Comparison of ENCODE assay signal across 8 cellular contexts in genomic region chr7:104208421-104208780, GRCh38. TPM values are rescaled to one million over a fixed set of nuclear protein-coding genes. Genes with fewer than 3 reads are reported as not detected.
A peak's percentile ranks its signal among the peaks of the same experiment; 100 is the strongest.
DNase-seq lines count a peak whose midpoint lies in the region; ATAC-seq and TF ChIP-seq lines count a peak whose summit lies in the region.

No MANE protein-coding gene starts in this region.

- peak overlapping the region; percentile 86 for H2AFZ ChIP-seq in DND-41 (ENCODE audit: low read depth, low read length)

- H3K36me3 ChIP-seq in DND-41 (ENCODE audit: insufficient read depth, low read length): peaks cover 9% of the 10 kb centered on the region
- peaks cover 14% of the 10 kb centered on the region for H3K36me3 ChIP-seq in RWPE2 (ENCODE audit: low read depth)
- H3K36me3 ChIP-seq in esophagus muscularis mucosa: peaks cover 3 to 8% (median 5%) of the 10 kb centered on the region in 4 donors
- no peaks in the 10 kb centered on the region for H3K36me3 ChIP-seq in ovary

- TF ChIP-seq POLR2A in esophagus muscularis mucosa (IDR thresholded peaks at IDR 0.05; ENCODE audit: low read depth) (no peak), ovary (IDR thresholded peaks at IDR 0.05) (no peak)

- peaks cover 5% of the 10 kb centered on the region for H3K9me3 ChIP-seq in DND-41 (ENCODE audit: insufficient read depth, low read length, severe bottlenecking)
- no peaks in the 10 kb centered on the region for H3K9me3 ChIP-seq in RWPE2 (ENCODE audit: severe bottlenecking)
- no peaks in the 10 kb centered on the region for H3K9me3 ChIP-seq in esophagus muscularis mucosa
- no peaks in the 10 kb centered on the region for H3K9me3 ChIP-seq in ovary

- TF ChIP-seq EP300 in esophagus muscularis mucosa (IDR thresholded peaks at IDR 0.05): no peak
- no peak for TF ChIP-seq EP300 in ovary (IDR thresholded peaks at IDR 0.05)

- H3K79me2 ChIP-seq in DND-41 (ENCODE audit: insufficient read depth, low read length): peaks cover 42% of the 10 kb centered on the region

- ATAC-seq in DND-41 (ENCODE audit: insufficient read depth, low read depth): no peak
- ATAC-seq in RWPE2 (ENCODE audit: low read depth): no peak

- H3K4me1 ChIP-seq in DND-41 (ENCODE audit: insufficient read depth, low read length) (peaks cover 26% of the 10 kb centered on the region), RWPE2 (ENCODE audit: insufficient read depth, poor library complexity, severe bottlenecking) (peaks cover 4% of the 10 kb centered on the region), esophagus muscularis mucosa (peaks cover 13 to 33% (median 25%) of the 10 kb centered on the region in 4 donors), ovary (ENCODE audit: insufficient read depth) (peaks cover 6% of the 10 kb centered on the region)

- H3K27me3 ChIP-seq in DND-41 (ENCODE audit: insufficient read depth, low read length, poor library complexity) (no peaks in the 10 kb centered on the region), RWPE2 (ENCODE audit: insufficient read depth, poor library complexity, severe bottlenecking) (no peaks in the 10 kb centered on the region), esophagus muscularis mucosa (no peaks in the 10 kb centered on the region), ovary (no peaks in the 10 kb centered on the region)

- H3K4me3 ChIP-seq in DND-41 (ENCODE audit: low read depth in 1 of 2, low read length in 2 of 2): peak overlapping the region; percentile 92 to 98
- H3K4me3 ChIP-seq in RWPE2 (ENCODE audit: severe bottlenecking): peak overlapping the region; percentile 62
- peak overlapping the region; percentile 67 to 96 (median 79) for H3K4me3 ChIP-seq in esophagus muscularis mucosa
- peak overlapping the region; percentile 86 for H3K4me3 ChIP-seq in ovary

- TF ChIP-seq CTCF in DND-41 (IDR thresholded peaks at IDR 0.05; ENCODE audit: borderline replicate concordance, extremely low read depth, low read length, poor library complexity, severe bottlenecking): no peak
- no peak for TF ChIP-seq CTCF in RWPE2 (IDR thresholded peaks at IDR 0.05; ENCODE audit: poor library complexity, severe bottlenecking)
- TF ChIP-seq CTCF in esophagus muscularis mucosa (IDR thresholded peaks at IDR 0.05): no peak
- TF ChIP-seq CTCF in ovary (IDR thresholded peaks at IDR 0.05): no peak

- H3K27ac ChIP-seq in DND-41 (ENCODE audit: low read length): peak overlapping the region; percentile 97
- H3K27ac ChIP-seq in RWPE2 (ENCODE audit: poor library complexity, severe bottlenecking): peak overlapping the region; percentile 33
- H3K27ac ChIP-seq in esophagus muscularis mucosa (replicated peaks in 1 of 4): peak overlapping the region; percentile 87 to 91 (median 88)
- H3K27ac ChIP-seq in ovary: peak overlapping the region in 1 of 2 donors; percentile 73

- peak overlapping the region; percentile 94 for H3K9ac ChIP-seq in DND-41 (ENCODE audit: low read depth, low read length)

- intact Hi-C loops in esophagus muscularis mucosa (cut with DNase I) (no loop called here), ovary (cut with DNase I) (no loop called here)

- WGBS in esophagus muscularis mucosa: 29% methylated on average over 7 of the region's 7 CpGs
- WGBS in ovary, 3 donors: 18 to 28% (median 26%) methylated on average over 7 of the region's 7 CpGs

- peak overlapping the region; percentile 76 for H3K4me2 ChIP-seq in DND-41 (ENCODE audit: insufficient read depth, low read length)

- no peaks in the 10 kb centered on the region for H4K20me1 ChIP-seq in DND-41 (ENCODE audit: insufficient read depth, low read length)

- DNase-seq in DND-41 (no peak), RWPE2 (ENCODE audit: low spot score) (no peak), esophagus muscularis mucosa (ENCODE audit: extremely low spot score) (no peak), ovary (no peak), D341Med (ENCODE audit: low spot score) (no peak), NCI-H2107 (lab: John Stamatoyannopoulos, UW) (no peak), GOT3 (lab: John Stamatoyannopoulos, UW) (no peak), dermis blood vessel endothelial cell (no peak)

RNA-seq across cellular contexts. Expression of gene ORC5, which starts 0.6 kb away (rescaled TPM):
- total RNA-seq in esophagus muscularis mucosa (10 to 100 TPM; 11.8 to 36.6 (median 12.7) TPM), ovary (10 to 100 TPM; 13.5 to 21.5 (median 17.3) TPM), dermis blood vessel endothelial cell (30.0 and 107 TPM in 2 replicates)
- polyA plus RNA-seq in ovary: 10 to 100 TPM; 11.9 to 15.9 TPM
